In genomic region chr18:57794951-57795728, GRCh38 we compare ENCODE assay signal across 30 cellular contexts. TPM values are rescaled to one million over a fixed set of nuclear protein-coding genes. Genes with fewer than 3 reads are reported as not detected.
DNase-seq lines count a peak whose midpoint lies in the region; ATAC-seq and TF ChIP-seq lines count a peak whose summit lies in the region.
"Had no signal": no experiment of that assay in that cellular context is flagged by ENCODE, and none has a peak within 500 bp of the region (broad histone marks: within the 10 kb centered on the region; RNA-seq: fewer than 3 reads in every experiment).

No MANE protein-coding gene starts in this region.

- TF ChIP-seq EP300 in esophagus muscularis mucosa (IDR thresholded peaks at IDR 0.05), result no peak

- TF ChIP-seq POLR2A in esophagus muscularis mucosa (IDR thresholded peaks at IDR 0.05; ENCODE audit: low read depth), result no peak

- H3K27ac ChIP-seq in heart right ventricle, result no peak overlapping the region
- peak overlapping the region in 1 of 4 donors; percentile 82 for H3K27ac ChIP-seq in esophagus muscularis mucosa (replicated peaks in 1 of 4)
- H3K27ac ChIP-seq: breast epithelium, psoas muscle, SJCRH30 had no signal

- ATAC-seq in SK-N-SH treated with all-trans-retinoic acid at 6 μM for 48 hours (no peak), heart right ventricle (no peak), HG02571 (IDR thresholded peaks at IDR 0.05; ENCODE audit: unreplicated experiment) (no peak)
- ATAC-seq: effector memory CD8-positive, alpha-beta T cell; natural killer cell; psoas muscle; stimulated activated naive CD8-positive, alpha-beta T cell treated with anti-CD3 and anti-CD28 coated beads, Interleukin-15, amount 100 ng/mL, for 72 hours; WTC11 had no signal

- H3K4me1 ChIP-seq in heart right ventricle, result peaks cover 6 to 88% (median 53%) of the 10 kb centered on the region in 9 donors
- peaks cover 20 to 74% (median 64%) of the 10 kb centered on the region in 4 donors for H3K4me1 ChIP-seq in esophagus muscularis mucosa
- H3K4me1 ChIP-seq: breast epithelium had no signal

- WGBS in heart right ventricle, 2 donors, result 96 to 98% methylated on average over 4 of the region's 4 CpGs
- 91% methylated on average over 4 of the region's 4 CpGs for WGBS in esophagus muscularis mucosa

- H3K4me3 ChIP-seq in heart right ventricle (no peak overlapping the region), esophagus muscularis mucosa (no peak overlapping the region)
- H3K4me3 ChIP-seq: breast epithelium, psoas muscle, sigmoid colon, SJCRH30, thyroid gland had no signal

- DNase-seq in NCI-H146 (lab: John Stamatoyannopoulos, UW), result peak; percentile 22
- no peak for DNase-seq in NCI-H146 treated with DMSO at 0.1 percent for 48 hours (lab: John Stamatoyannopoulos, UW; ENCODE audit: unreplicated experiment)
- peak; percentile 33 for DNase-seq in kidney tubule cell (ENCODE audit: low spot score)
- no peak for DNase-seq in Kasumi-1 (lab: John Stamatoyannopoulos, UW)
- no peak for DNase-seq in heart right ventricle
- no peak for DNase-seq in esophagus muscularis mucosa (ENCODE audit: extremely low spot score)
- DNase-seq: activated CD4-positive, alpha-beta T cell treated with anti-CD3 and anti-CD28 coated beads, Interleukin-2, amount 50 U/mL, for 1 hour; activated effector memory CD4-positive, alpha-beta T cell treated with anti-CD3 and anti-CD28 coated beads, Interleukin-2, amount 50 U/mL, for 16 hours; activated T-cell treated with anti-CD3 and anti-CD28 coated beads, Interleukin-2, amount 50 U/mL, for 24 hours; DND-41; effector memory CD8-positive, alpha-beta T cell; foreskin fibroblast; GOT3; kidney glomerular epithelial cell; MM.1S; natural killer cell; NCI-H1417 treated with DMSO at 0.1 percent for 48 hours; nucleus accumbens; psoas muscle; sigmoid colon; SJCRH30; stimulated activated CD4-positive, alpha-beta T cell treated with anti-CD3 and anti-CD28 coated beads, Interleukin-12 subunit alpha, Interleukin-12 subunit beta, amount 100 ng/mL, for 4 hours; stimulated activated CD4-positive, alpha-beta T cell treated with anti-CD3 and anti-CD28 coated beads, Interleukin-2, amount 100 ng/mL, for 48 hours; stimulated activated naive CD8-positive, alpha-beta T cell treated with anti-CD3 and anti-CD28 coated beads, Interleukin-15, amount 100 ng/mL, for 72 hours; thyroid gland had no signal

- intact Hi-C loops in heart right ventricle (cut with DNase I) (no loop called here), esophagus muscularis mucosa (cut with DNase I) (no loop called here)

- peaks cover 0 to 8% (median 0%) of the 10 kb centered on the region in 9 donors for H3K36me3 ChIP-seq in heart right ventricle
- no peaks in the 10 kb centered on the region for H3K36me3 ChIP-seq in esophagus muscularis mucosa
- H3K36me3 ChIP-seq: breast epithelium, sigmoid colon, SJCRH30, thyroid gland had no signal

- TF ChIP-seq CTCF in heart right ventricle (IDR thresholded peaks at IDR 0.05) (no peak), esophagus muscularis mucosa (IDR thresholded peaks at IDR 0.05) (no peak)

- H3K9me3 ChIP-seq in heart right ventricle, result peaks cover 0 to 4% (median 0%) of the 10 kb centered on the region in 11 donors
- no peaks in the 10 kb centered on the region for H3K9me3 ChIP-seq in esophagus muscularis mucosa
- H3K9me3 ChIP-seq: breast epithelium, psoas muscle, sigmoid colon, SJCRH30, thyroid gland had no signal

- no peaks in the 10 kb centered on the region for H3K27me3 ChIP-seq in heart right ventricle
- no peaks in the 10 kb centered on the region for H3K27me3 ChIP-seq in esophagus muscularis mucosa
- H3K27me3 ChIP-seq: breast epithelium, sigmoid colon, SJCRH30, thyroid gland had no signal

TF ChIP-seq in SK-N-SH treated with all-trans-retinoic acid at 6 μM for 48 hours, 23 proteins besides CTCF, POLR2A, EP300 and RAD21:
- peak; percentile 88 for TF ChIP-seq ZNF8 (CRISPR knock-in tag; IDR thresholded peaks at IDR 0.05)
- no peak for TF ChIP-seq GLIS3 (CRISPR knock-in tag; IDR thresholded peaks at IDR 0.05)

RNA-seq across cellular contexts. Expression of gene ATP8B1, which starts 8.0 kb away (rescaled TPM):
- total RNA-seq in heart right ventricle (10 to 100 TPM in 4 of 10 donors, 1 to 10 TPM in 6; 4.1 to 16.5 (median 8.1) TPM), esophagus muscularis mucosa (10 to 100 TPM; 18.3 to 21.9 (median 19.6) TPM)
- polyA plus RNA-seq in heart right ventricle, result 1 to 10 TPM; 2.7 to 3.7 TPM
- total RNA-seq: mononuclear cell, natural killer cell, SJCRH30 had no signal

Comparison
In these comparisons a context has a peak if more than half of its experiments do, and no peak if none do; other contexts are left out.
1. DNase-seq: peak in NCI-H146 (single experiment) and kidney tubule cell (single experiment); none in NCI-H146 treated with DMSO at 0.1 percent for 48 hours (single experiment), Kasumi-1 (0 of 2), heart right ventricle (0 of 2) and esophagus muscularis mucosa (single experiment).